Comparison of ENCODE assay signal across 8 cellular contexts in the genomic region with DNA sequence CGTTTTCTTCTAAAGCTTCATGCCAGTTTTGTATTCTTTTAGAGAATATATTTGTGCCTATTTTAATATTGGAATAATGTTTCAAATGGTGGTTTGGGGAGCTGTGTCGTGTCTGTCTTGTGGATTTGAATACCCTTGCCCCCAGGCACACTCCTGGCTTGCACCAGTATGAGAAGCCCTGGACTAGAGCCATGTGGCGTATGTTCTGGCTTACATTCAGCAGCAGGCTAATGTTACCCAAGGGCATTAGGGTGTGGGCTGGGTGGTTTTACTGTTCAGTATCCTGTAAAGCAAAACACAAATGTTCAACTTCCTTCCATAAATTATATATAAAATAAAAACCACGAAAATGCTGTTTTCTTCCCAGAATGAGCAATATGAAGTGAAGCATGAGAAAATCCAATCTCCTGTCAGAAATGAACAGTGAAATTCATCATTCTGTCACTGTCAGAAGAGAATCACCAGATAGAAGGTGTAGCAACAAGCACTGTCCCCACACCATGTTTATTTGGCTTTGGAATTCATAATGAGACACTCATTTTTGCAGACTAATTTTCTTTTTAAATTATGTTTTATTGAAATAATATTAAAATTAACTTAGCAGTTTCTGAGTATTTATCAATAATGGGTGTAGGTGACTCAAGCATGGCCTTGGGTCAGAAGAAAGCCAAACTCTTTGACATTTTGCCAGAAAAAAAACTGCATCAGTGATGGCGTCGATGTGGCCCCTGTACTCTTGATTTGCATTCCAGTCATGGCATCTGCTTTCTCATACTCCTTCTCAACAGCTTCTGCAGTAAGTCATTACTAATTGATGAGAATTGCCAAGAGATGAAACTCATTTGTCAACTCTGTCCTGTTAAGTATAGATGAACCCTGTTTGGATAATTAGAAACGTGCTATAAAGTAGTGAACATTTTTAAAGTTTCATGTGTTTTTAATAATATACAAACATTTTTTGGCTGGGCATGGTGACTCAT. TPM values are rescaled to one million over a fixed set of nuclear protein-coding genes. Genes with fewer than 3 reads are reported as not detected.
A peak's percentile ranks its signal among the peaks of the same experiment; 100 is the strongest.
DNase-seq lines count a peak whose midpoint lies in the region; ATAC-seq and TF ChIP-seq lines count a peak whose summit lies in the region.

No MANE protein-coding gene starts in this region.

- H3K36me3 ChIP-seq in ACC112 (ENCODE audit: insufficient read depth, low read length) (no peaks in the 10 kb centered on the region), Karpas-422 (ENCODE audit: insufficient read depth, low read length) (no peaks in the 10 kb centered on the region)

- H3K4me3 Mint-ChIP-seq in HFFc6 = peak overlapping the region; percentile 50

- ATAC-seq in HG02885 (IDR thresholded peaks at IDR 0.05; ENCODE audit: poor library complexity, unreplicated experiment) (no peak), HG03342 (IDR thresholded peaks at IDR 0.05; ENCODE audit: unreplicated experiment) (no peak)

- H3K4me1 Mint-ChIP-seq in HFFc6 (ENCODE audit: low read depth) = peaks cover 93% of the 10 kb centered on the region

- peak overlapping the region; percentile 56 for H3K27ac Mint-ChIP-seq in HFFc6

- H3K9ac ChIP-seq in Karpas-422 (ENCODE audit: low read length) = no peak overlapping the region

- H3K4me3 ChIP-seq in ACC112 (ENCODE audit: low read depth, low read length) (peak overlapping the region; percentile 34; the same call in 1 of the 2 replicates), Karpas-422 (ENCODE audit: low read length) (no peak overlapping the region)

- DNase-seq in HFFc6 = peak; percentile 68
- peak; percentile 76 for DNase-seq in amniotic epithelial cell (ENCODE audit: low read depth)
- DNase-seq in iris pigment epithelial cell (ENCODE audit: low read depth) = peak; percentile 74
- no peak for DNase-seq in Karpas-422
- no peak for DNase-seq in RKO (ENCODE audit: low spot score)

- H3K4me1 ChIP-seq in ACC112 (ENCODE audit: control insufficient read depth, insufficient read depth, low read length, unreplicated experiment) (peaks cover 38% of the 10 kb centered on the region), Karpas-422 (ENCODE audit: low read length) (no peaks in the 10 kb centered on the region)

- no peaks in the 10 kb centered on the region for H3K9me2 ChIP-seq in Karpas-422 (replicated peaks; ENCODE audit: insufficient read depth, low read length)

- no peaks in the 10 kb centered on the region for H4K20me1 ChIP-seq in Karpas-422 (ENCODE audit: insufficient read depth, low read depth, low read length)

- no peaks in the 10 kb centered on the region for H3K27me3 ChIP-seq in ACC112 (ENCODE audit: insufficient read depth, low read length)
- no peaks in the 10 kb centered on the region for H3K27me3 ChIP-seq in Karpas-422 (ENCODE audit: low read length)

- H3K27ac ChIP-seq in ACC112 (ENCODE audit: low read depth, low read length) (peak overlapping the region; percentile 85), Karpas-422 (ENCODE audit: low read length) (no peak overlapping the region)

- H3K9me3 Mint-ChIP-seq in HFFc6 = no peaks in the 10 kb centered on the region

- H3K27me3 Mint-ChIP-seq in HFFc6 (ENCODE audit: insufficient read depth) = no peaks in the 10 kb centered on the region; the same call in 1 of the 2 replicates

- H3K4me2 ChIP-seq in Karpas-422 (ENCODE audit: low read depth, low read length, poor library complexity, severe bottlenecking) = no peak overlapping the region

- no peak for TF ChIP-seq CTCF in HFFc6 (IDR thresholded peaks at IDR 0.05)

- no peaks in the 10 kb centered on the region for H3K9me3 ChIP-seq in Karpas-422 (ENCODE audit: low read length)

- H2AFZ ChIP-seq in ACC112 (ENCODE audit: low read length, unreplicated experiment) = no peak overlapping the region
- no peak overlapping the region for H2AFZ ChIP-seq in Karpas-422 (ENCODE audit: low read length)

- peaks cover 27% of the 10 kb centered on the region for H3K36me3 Mint-ChIP-seq in HFFc6 (ENCODE audit: low read depth)

- H3K79me2 ChIP-seq in ACC112 (ENCODE audit: control insufficient read depth, insufficient read depth, low read length, unreplicated experiment) (peaks cover 66% of the 10 kb centered on the region), Karpas-422 (ENCODE audit: low read length) (no peaks in the 10 kb centered on the region)

RNA-seq across cellular contexts. Expression of gene WWC2, which starts 43.8 kb away (rescaled TPM):
- total RNA-seq in HFFc6 (2021; fragmentation: NEBNext Ultra II Directional; extraction: Animal tissue kit (Norgen Biotek cat#: 25700)) = 100 to 1,000 TPM in 2 of 6 experiments, 10 to 100 TPM in 4; 86.3 to 114 (median 95.2) TPM
- not detected in 2 replicates for total RNA-seq in Karpas-422 (2014; rRNA removed; shearing (Covaris generic); ENCODE audit: low replicate concordance)

Comparison
In these comparisons a context has a peak if more than half of its experiments do, and no peak if none do; other contexts are left out.
1. DNase-seq: peak in HFFc6 (single experiment), amniotic epithelial cell (single experiment) and iris pigment epithelial cell (single experiment); none in Karpas-422 (single experiment) and RKO (single experiment).
2. RNA of gene WWC2, which starts 43.8 kb away (total RNA-seq): 86.3 to 114 TPM in HFFc6; not detected in Karpas-422; every median in the first group is over 10 times any median in the second.